In genomic region chr11:67445515-67445914, GRCh38 we compare ENCODE assay signal across 20 cellular contexts. TPM values are rescaled to one million over a fixed set of nuclear protein-coding genes. Genes with fewer than 3 reads are reported as not detected.
DNase-seq lines count a peak whose midpoint lies in the region; ATAC-seq and TF ChIP-seq lines count a peak whose summit lies in the region.
"Had no signal": no experiment of that assay in that cellular context is flagged by ENCODE, and none has a peak within 500 bp of the region (broad histone marks: within the 10 kb centered on the region; RNA-seq: fewer than 3 reads in every experiment).

No MANE protein-coding gene starts in this region.

- H3K36me3 Mint-ChIP-seq in CD4-positive, CD25-positive, alpha-beta regulatory T cell = no peaks in the 10 kb centered on the region
- H3K36me3 Mint-ChIP-seq in activated T-helper 1 cell treated with anti-CD3 and anti-CD28 coated beads, Interleukin-12 subunit alpha, Interleukin-12 subunit beta, Interleukin-2, Interleukin-4 antibody, amounts not matched to agents 30 ng/mL and 10 ng/mL and 1 ng/mL, durations not matched to agents 14 hours and 24 hours and 36 hours (ENCODE audit: low read depth) = no peaks in the 10 kb centered on the region
- H3K36me3 Mint-ChIP-seq in naive thymus-derived CD8-positive, alpha-beta T cell = no peaks in the 10 kb centered on the region

- H3F3A ChIP-seq in DOHH2 (ENCODE audit: control insufficient read depth, insufficient read depth) = peaks cover 44% of the 10 kb centered on the region

- peaks cover 86% of the 10 kb centered on the region for H3K4me1 ChIP-seq in CD4-positive, CD25-positive, alpha-beta regulatory T cell (ENCODE audit: control insufficient read depth, insufficient read depth, low read length, poor library complexity, severe bottlenecking)
- peaks cover 86% of the 10 kb centered on the region for H3K4me1 ChIP-seq in DOHH2 (ENCODE audit: control insufficient read depth, low read length)
- peaks cover 8% of the 10 kb centered on the region for H3K4me1 ChIP-seq in psoas muscle
- peaks cover 0 to 36% (median 20%) of the 10 kb centered on the region in 4 donors for H3K4me1 ChIP-seq in tibial artery

- intact Hi-C loops in activated T-helper 1 cell treated with anti-CD3 and anti-CD28 coated beads, Interleukin-12 subunit alpha, Interleukin-12 subunit beta, Interleukin-2, Interleukin-4 antibody, amounts not matched to agents 30 ng/mL and 10 ng/mL and 1 ng/mL, durations not matched to agents 14 hours and 24 hours and 36 hours (cut with micrococcal nuclease) = no loop called here
- intact Hi-C loops in psoas muscle (cut with DNase I) (no loop called here), tibial artery (cut with DNase I; ENCODE audit: low total_unique reads) (no loop called here)

- peak overlapping the region; percentile 83 to 91 (median 89) for H3K4me3 Mint-ChIP-seq in CD4-positive, CD25-positive, alpha-beta regulatory T cell
- H3K4me3 Mint-ChIP-seq in activated T-helper 1 cell treated with anti-CD3 and anti-CD28 coated beads, Interleukin-12 subunit alpha, Interleukin-12 subunit beta, Interleukin-2, Interleukin-4 antibody, amounts not matched to agents 30 ng/mL and 10 ng/mL and 1 ng/mL, durations not matched to agents 14 hours and 24 hours and 36 hours = peak overlapping the region; percentile 78
- H3K4me3 Mint-ChIP-seq in naive thymus-derived CD8-positive, alpha-beta T cell = peak overlapping the region in 9 of 10 donors; percentile 65 to 88 (median 82)

- peak overlapping the region; percentile 90 for H3K4me2 ChIP-seq in DOHH2 (ENCODE audit: low read length)

- DNase-seq in CD4-positive, CD25-positive, alpha-beta regulatory T cell = no peak
- no peak for DNase-seq in activated T-helper 1 cell treated with anti-CD3 and anti-CD28 coated beads, Interleukin-12 subunit alpha, Interleukin-12 subunit beta, Interleukin-2, Interleukin-4 antibody, amounts not matched to agents 30 ng/mL and 10 ng/mL and 1 ng/mL, durations not matched to agents 14 hours and 24 hours and 36 hours (ENCODE audit: low spot score)
- DNase-seq in naive thymus-derived CD8-positive, alpha-beta T cell = no peak
- no peak for DNase-seq in psoas muscle
- no peak for DNase-seq in GM03348 (ENCODE audit: low spot score)
- no peak for DNase-seq in AG20443 (ENCODE audit: low spot score)
- no peak for DNase-seq in tibial artery
- DNase-seq: activated CD4-positive, CD25-positive, alpha-beta regulatory T cell treated with anti-CD3 and anti-CD28 coated beads, Interleukin-2, amount 50 U/mL, for 72 hours; activated gamma-delta T cell treated with Interleukin-2 at 50 U/mL for 16 hours; erythroblast; GM23248; kidney glomerular epithelial cell; NCI-H146; NCI-H446 treated with DMSO at 0.1 percent for 48 hours; PC-9; retina had no signal

- no peaks in the 10 kb centered on the region for H3K36me3 ChIP-seq in CD4-positive, CD25-positive, alpha-beta regulatory T cell (ENCODE audit: control insufficient read depth, insufficient read depth, low read length)
- peaks cover 15% of the 10 kb centered on the region for H3K36me3 ChIP-seq in DOHH2 (ENCODE audit: control insufficient read depth, low read length)
- H3K36me3 ChIP-seq in psoas muscle (ENCODE audit: insufficient read depth in 1 of 2, low read depth in 1 of 2) = peaks cover 0 to 17% of the 10 kb centered on the region in 2 donors
- H3K36me3 ChIP-seq in tibial artery = peaks cover 0 to 19% (median 13%) of the 10 kb centered on the region in 3 donors

- H3K27ac ChIP-seq in CD4-positive, CD25-positive, alpha-beta regulatory T cell (ENCODE audit: insufficient read depth, low read length, poor library complexity, severe bottlenecking) = peak overlapping the region; percentile 94
- H3K27ac ChIP-seq in DOHH2 (ENCODE audit: low read depth, low read length) (peak overlapping the region; percentile 92), psoas muscle (no peak overlapping the region), tibial artery (no peak overlapping the region)
- H3K27ac ChIP-seq: GM23248, PC-9 had no signal

- H3K9me2 ChIP-seq in DOHH2 (replicated peaks; ENCODE audit: control insufficient read depth, low read length) = no peaks in the 10 kb centered on the region

- no peaks in the 10 kb centered on the region for H3K27me3 Mint-ChIP-seq in CD4-positive, CD25-positive, alpha-beta regulatory T cell
- peaks cover 3% of the 10 kb centered on the region for H3K27me3 Mint-ChIP-seq in activated T-helper 1 cell treated with anti-CD3 and anti-CD28 coated beads, Interleukin-12 subunit alpha, Interleukin-12 subunit beta, Interleukin-2, Interleukin-4 antibody, amounts not matched to agents 30 ng/mL and 10 ng/mL and 1 ng/mL, durations not matched to agents 14 hours and 24 hours and 36 hours (ENCODE audit: insufficient read depth)
- no peaks in the 10 kb centered on the region for H3K27me3 Mint-ChIP-seq in naive thymus-derived CD8-positive, alpha-beta T cell

- peaks cover 11 to 82% (median 48%) of the 10 kb centered on the region in 4 donors for H3K4me1 Mint-ChIP-seq in CD4-positive, CD25-positive, alpha-beta regulatory T cell
- peaks cover 40% of the 10 kb centered on the region for H3K4me1 Mint-ChIP-seq in activated T-helper 1 cell treated with anti-CD3 and anti-CD28 coated beads, Interleukin-12 subunit alpha, Interleukin-12 subunit beta, Interleukin-2, Interleukin-4 antibody, amounts not matched to agents 30 ng/mL and 10 ng/mL and 1 ng/mL, durations not matched to agents 14 hours and 24 hours and 36 hours (ENCODE audit: low read depth)
- H3K4me1 Mint-ChIP-seq in naive thymus-derived CD8-positive, alpha-beta T cell = peaks cover 30 to 87% (median 78%) of the 10 kb centered on the region in 4 donors

- H4K20me1 ChIP-seq in DOHH2 (ENCODE audit: control insufficient read depth, insufficient read depth, low read depth, low read length) = no peaks in the 10 kb centered on the region

- H3K4me3 ChIP-seq in CD4-positive, CD25-positive, alpha-beta regulatory T cell (ENCODE audit: low read depth, low read length) = no peak overlapping the region
- H3K4me3 ChIP-seq in DOHH2 (ENCODE audit: low read length) (peak overlapping the region; percentile 68), psoas muscle (no peak overlapping the region), tibial artery (no peak overlapping the region)
- H3K4me3 ChIP-seq: GM23248, PC-9 had no signal

- peak overlapping the region; percentile 96 to 97 (median 97) for H3K27ac Mint-ChIP-seq in CD4-positive, CD25-positive, alpha-beta regulatory T cell
- H3K27ac Mint-ChIP-seq in activated T-helper 1 cell treated with anti-CD3 and anti-CD28 coated beads, Interleukin-12 subunit alpha, Interleukin-12 subunit beta, Interleukin-2, Interleukin-4 antibody, amounts not matched to agents 30 ng/mL and 10 ng/mL and 1 ng/mL, durations not matched to agents 14 hours and 24 hours and 36 hours = peak overlapping the region; percentile 91
- peak overlapping the region; percentile 90 to 97 (median 93) for H3K27ac Mint-ChIP-seq in naive thymus-derived CD8-positive, alpha-beta T cell

- TF ChIP-seq CTCF in DOHH2 (IDR thresholded peaks at IDR 0.05; ENCODE audit: low read depth, low read length, poor library complexity, severe bottlenecking) (no peak), psoas muscle (IDR thresholded peaks at IDR 0.05) (no peak), tibial artery (IDR thresholded peaks at IDR 0.05) (no peak)

- no peaks in the 10 kb centered on the region for H3K9me3 ChIP-seq in CD4-positive, CD25-positive, alpha-beta regulatory T cell (ENCODE audit: control insufficient read depth in 2 of 2, low read length in 2 of 2)
- H3K9me3 ChIP-seq in DOHH2 (ENCODE audit: control insufficient read depth, insufficient read depth, low read length) = no peaks in the 10 kb centered on the region
- no peaks in the 10 kb centered on the region for H3K9me3 ChIP-seq in psoas muscle
- H3K9me3 ChIP-seq in tibial artery = no peaks in the 10 kb centered on the region

- H3K27me3 ChIP-seq in CD4-positive, CD25-positive, alpha-beta regulatory T cell (ENCODE audit: control insufficient read depth, insufficient read depth, low read length) = no peaks in the 10 kb centered on the region
- no peaks in the 10 kb centered on the region for H3K27me3 ChIP-seq in DOHH2 (ENCODE audit: control insufficient read depth, low read length)
- no peaks in the 10 kb centered on the region for H3K27me3 ChIP-seq in psoas muscle (ENCODE audit: insufficient read depth in 3 of 3, low read length in 2 of 3)
- no peaks in the 10 kb centered on the region for H3K27me3 ChIP-seq in tibial artery

- H3K9me3 Mint-ChIP-seq in CD4-positive, CD25-positive, alpha-beta regulatory T cell = peaks cover 0 to 2% (median 0%) of the 10 kb centered on the region in 7 donors
- no peaks in the 10 kb centered on the region for H3K9me3 Mint-ChIP-seq in activated T-helper 1 cell treated with anti-CD3 and anti-CD28 coated beads, Interleukin-12 subunit alpha, Interleukin-12 subunit beta, Interleukin-2, Interleukin-4 antibody, amounts not matched to agents 30 ng/mL and 10 ng/mL and 1 ng/mL, durations not matched to agents 14 hours and 24 hours and 36 hours
- no peaks in the 10 kb centered on the region for H3K9me3 Mint-ChIP-seq in naive thymus-derived CD8-positive, alpha-beta T cell
- H3K9me3 Mint-ChIP-seq: CD14-positive monocyte had no signal

- peaks cover 18% of the 10 kb centered on the region for H3K79me2 ChIP-seq in DOHH2 (ENCODE audit: control insufficient read depth, low read length)

- WGBS in psoas muscle, 3 donors = 79 to 87% (median 85%) methylated on average over 5 of the region's 5 CpGs

- ATAC-seq in CD4-positive, CD25-positive, alpha-beta regulatory T cell (ENCODE audit: low read depth in 2 of 2) = no peak
- ATAC-seq in naive thymus-derived CD8-positive, alpha-beta T cell = no peak
- ATAC-seq in psoas muscle = no peak

- POLR2A ChIA-PET in naive thymus-derived CD8-positive, alpha-beta T cell (lab: Charles Lee) = interaction anchor here (0.9 to 28.8 kb wide), 12 partner anchors 10 to 102 kb away, joined by 3 to 780 read pairs (median 19); partner anchors contain the start of genes AIP, CABP4, CARNS1 and PPP1CA

RNA-seq across cellular contexts. Expression of gene CORO1B, which starts 2.2 kb away (rescaled TPM):
- total RNA-seq in CD4-positive, CD25-positive, alpha-beta regulatory T cell = 70.5 TPM
- polyA plus RNA-seq in CD4-positive, CD25-positive, alpha-beta regulatory T cell = 100 to 1,000 TPM in 1 of 4 donors, 10 to 100 TPM in 3; 46.8 to 109 (median 72.8) TPM
- 222 and 225 TPM in 2 replicates for total RNA-seq in activated T-helper 1 cell treated with anti-CD3 and anti-CD28 coated beads, Interleukin-12 subunit alpha, Interleukin-12 subunit beta, Interleukin-2, Interleukin-4 antibody, amounts not matched to agents 30 ng/mL and 10 ng/mL and 1 ng/mL, durations not matched to agents 14 hours and 24 hours and 36 hours
- 10 to 100 TPM; 21.2 to 22.3 TPM for total RNA-seq in naive thymus-derived CD8-positive, alpha-beta T cell
- 10 to 100 TPM in 1 of 3 donors, 1 to 10 TPM in 2; 9.2 to 12.6 (median 9.8) TPM for polyA plus RNA-seq in naive thymus-derived CD8-positive, alpha-beta T cell
- total RNA-seq in psoas muscle = 10 to 100 TPM in 3 of 4 donors, 1 to 10 TPM in 1; 8.7 to 13.1 (median 11.5) TPM
- 10 to 100 TPM; 10.6 to 18.1 (median 16.7) TPM for polyA plus RNA-seq in psoas muscle

RNA-seq across cellular contexts. Expression of gene GPR152, which starts 7.0 kb away (rescaled TPM):
- not detected for total RNA-seq in CD4-positive, CD25-positive, alpha-beta regulatory T cell
- polyA plus RNA-seq in CD4-positive, CD25-positive, alpha-beta regulatory T cell = under 1 TPM; 0.13 to 0.84 (median 0.35) TPM
- total RNA-seq in activated T-helper 1 cell treated with anti-CD3 and anti-CD28 coated beads, Interleukin-12 subunit alpha, Interleukin-12 subunit beta, Interleukin-2, Interleukin-4 antibody, amounts not matched to agents 30 ng/mL and 10 ng/mL and 1 ng/mL, durations not matched to agents 14 hours and 24 hours and 36 hours = not detected in 2 replicates
- not detected for total RNA-seq in naive thymus-derived CD8-positive, alpha-beta T cell
- polyA plus RNA-seq in naive thymus-derived CD8-positive, alpha-beta T cell = 1 to 10 TPM in 1 of 3 donors, under 1 TPM in 2; 0.20 to 1.2 (median 0.86) TPM
- total RNA-seq in psoas muscle = under 1 TPM in 1 of 4 donors, not detected in 3; 0.19 TPM
- polyA plus RNA-seq in psoas muscle = not detected
- total RNA-seq: cerebellum, GM23248, PC-9, urinary bladder had no signal
- polyA plus RNA-seq: CD14-positive monocyte, GM23248, urinary bladder had no signal

RNA-seq across cellular contexts. Expression of gene PTPRCAP, which starts 8.0 kb away (rescaled TPM):
- total RNA-seq in CD4-positive, CD25-positive, alpha-beta regulatory T cell = 291 TPM
- polyA plus RNA-seq in CD4-positive, CD25-positive, alpha-beta regulatory T cell = 1,000 to 10,000 TPM in 1 of 4 donors, 100 to 1,000 TPM in 3; 829 to 1,084 (median 978) TPM
- 108 and 109 TPM in 2 replicates for total RNA-seq in activated T-helper 1 cell treated with anti-CD3 and anti-CD28 coated beads, Interleukin-12 subunit alpha, Interleukin-12 subunit beta, Interleukin-2, Interleukin-4 antibody, amounts not matched to agents 30 ng/mL and 10 ng/mL and 1 ng/mL, durations not matched to agents 14 hours and 24 hours and 36 hours
- total RNA-seq in naive thymus-derived CD8-positive, alpha-beta T cell = 100 to 1,000 TPM; 212 to 215 TPM
- polyA plus RNA-seq in naive thymus-derived CD8-positive, alpha-beta T cell = 100 to 1,000 TPM; 647 to 717 (median 686) TPM
- total RNA-seq in psoas muscle = 1 to 10 TPM in 3 of 4 donors, under 1 TPM in 1; 0.89 to 1.4 (median 1.0) TPM
- 1 to 10 TPM in 1 of 3 donors, under 1 TPM in 2; 0.25 to 1.3 (median 0.65) TPM for polyA plus RNA-seq in psoas muscle
- total RNA-seq: GM23248 had no signal

RNA-seq across cellular contexts. Expression of gene CABP4, which starts 9.6 kb away (rescaled TPM):
- total RNA-seq in CD4-positive, CD25-positive, alpha-beta regulatory T cell = 13.2 TPM
- 1 to 10 TPM in 1 of 4 donors, under 1 TPM in 3; 0.57 to 1.2 (median 0.92) TPM for polyA plus RNA-seq in CD4-positive, CD25-positive, alpha-beta regulatory T cell
- 0.86 and 0.96 TPM in 2 replicates for total RNA-seq in activated T-helper 1 cell treated with anti-CD3 and anti-CD28 coated beads, Interleukin-12 subunit alpha, Interleukin-12 subunit beta, Interleukin-2, Interleukin-4 antibody, amounts not matched to agents 30 ng/mL and 10 ng/mL and 1 ng/mL, durations not matched to agents 14 hours and 24 hours and 36 hours
- total RNA-seq in naive thymus-derived CD8-positive, alpha-beta T cell = 1 to 10 TPM; 2.9 to 3.7 TPM
- polyA plus RNA-seq in naive thymus-derived CD8-positive, alpha-beta T cell = under 1 TPM; 0.58 to 0.96 (median 0.62) TPM
- total RNA-seq in psoas muscle = 1 to 10 TPM in 3 of 4 donors, under 1 TPM in 1; 0.93 to 1.9 (median 1.5) TPM
- polyA plus RNA-seq in psoas muscle = under 1 TPM; 0.35 to 0.89 (median 0.61) TPM
- total RNA-seq: GM23248 had no signal
- polyA plus RNA-seq: GM23248 had no signal

RNA-seq across cellular contexts. Expression of gene RPS6KB2, which starts 17.2 kb away (rescaled TPM):
- total RNA-seq in CD4-positive, CD25-positive, alpha-beta regulatory T cell = 66.0 TPM
- 10 to 100 TPM; 44.4 to 61.5 (median 50.3) TPM for polyA plus RNA-seq in CD4-positive, CD25-positive, alpha-beta regulatory T cell
- 84.1 and 86.2 TPM in 2 replicates for total RNA-seq in activated T-helper 1 cell treated with anti-CD3 and anti-CD28 coated beads, Interleukin-12 subunit alpha, Interleukin-12 subunit beta, Interleukin-2, Interleukin-4 antibody, amounts not matched to agents 30 ng/mL and 10 ng/mL and 1 ng/mL, durations not matched to agents 14 hours and 24 hours and 36 hours
- total RNA-seq in naive thymus-derived CD8-positive, alpha-beta T cell = 10 to 100 TPM; 80.9 to 82.8 TPM
- 10 to 100 TPM; 41.9 to 45.9 (median 43.2) TPM for polyA plus RNA-seq in naive thymus-derived CD8-positive, alpha-beta T cell
- total RNA-seq in psoas muscle = 10 to 100 TPM; 23.1 to 34.3 (median 26.8) TPM
- polyA plus RNA-seq in psoas muscle = 10 to 100 TPM; 25.6 to 64.6 (median 33.1) TPM

Comparison
In these comparisons a context has a peak if more than half of its experiments do, and no peak if none do; other contexts are left out.
1. H3K27ac ChIP-seq: peak in CD4-positive, CD25-positive, alpha-beta regulatory T cell (single experiment) and DOHH2 (single experiment); none in psoas muscle (single experiment) and tibial artery (0 of 2).
2. RNA of gene PTPRCAP, which starts 8.0 kb away (total RNA-seq): 291 TPM in CD4-positive, CD25-positive, alpha-beta regulatory T cell (single experiment), 212 to 215 TPM in naive thymus-derived CD8-positive, alpha-beta T cell and 108 to 109 TPM in activated T-helper 1 cell treated with anti-CD3 and anti-CD28 coated beads, Interleukin-12 subunit alpha, Interleukin-12 subunit beta, Interleukin-2, Interleukin-4 antibody, amounts not matched to agents 30 ng/mL and 10 ng/mL and 1 ng/mL, durations not matched to agents 14 hours and 24 hours and 36 hours; 0.89 to 1.4 TPM in psoas muscle; every median in the first group is over 10 times any median in the second.
3. Peak in every context shown above with its lines, with median percentiles within 50 percentile points of each other: H3K27ac Mint-ChIP-seq and H3K4me3 Mint-ChIP-seq.